In the genomic region with DNA sequence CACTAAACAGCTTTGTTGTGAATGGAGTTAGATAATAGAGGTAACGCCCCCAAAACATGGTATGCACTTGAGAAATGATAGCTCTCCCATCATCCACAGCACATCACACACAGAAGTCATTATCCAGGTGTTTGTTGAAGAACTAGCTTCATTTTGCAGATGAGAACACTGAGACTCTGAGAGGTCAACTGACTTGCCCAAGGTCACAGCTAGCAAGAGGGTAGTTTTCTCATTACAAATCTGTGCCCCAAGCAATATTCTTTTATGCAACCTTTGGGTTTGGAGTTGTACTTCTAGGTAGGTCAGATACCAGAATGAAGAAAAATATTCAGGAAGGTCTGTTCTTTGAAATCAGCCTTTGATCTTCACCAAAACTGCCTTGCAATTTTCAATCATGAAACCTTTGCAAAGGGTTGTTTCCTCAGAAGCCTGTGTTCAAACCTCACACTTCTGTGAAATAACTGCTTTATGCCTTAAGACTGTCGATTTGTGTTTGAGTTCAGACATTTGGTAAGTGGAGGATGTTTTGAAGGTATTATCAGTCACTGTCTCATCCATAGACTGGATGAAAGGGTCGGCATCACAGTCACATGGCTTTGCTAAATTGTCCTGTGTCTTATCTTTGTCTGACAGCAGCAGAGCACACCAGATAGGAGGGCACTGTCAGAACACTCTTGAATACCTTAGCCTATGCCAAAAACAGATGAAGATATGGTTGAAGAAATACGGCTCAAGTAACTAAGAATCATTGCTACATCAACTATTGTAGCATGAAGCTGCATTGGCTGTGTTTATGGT, we compare ENCODE assay signal across 1 cellular context.
TF ChIP-seq lines count a peak whose summit lies in the region.

No MANE protein-coding gene starts in this region.

TF ChIP-seq in K562, 482 proteins besides CTCF, POLR2A, EP300 and RAD21 (continued from another document and continues in another):
- TF ChIP-seq, protein P1, sequence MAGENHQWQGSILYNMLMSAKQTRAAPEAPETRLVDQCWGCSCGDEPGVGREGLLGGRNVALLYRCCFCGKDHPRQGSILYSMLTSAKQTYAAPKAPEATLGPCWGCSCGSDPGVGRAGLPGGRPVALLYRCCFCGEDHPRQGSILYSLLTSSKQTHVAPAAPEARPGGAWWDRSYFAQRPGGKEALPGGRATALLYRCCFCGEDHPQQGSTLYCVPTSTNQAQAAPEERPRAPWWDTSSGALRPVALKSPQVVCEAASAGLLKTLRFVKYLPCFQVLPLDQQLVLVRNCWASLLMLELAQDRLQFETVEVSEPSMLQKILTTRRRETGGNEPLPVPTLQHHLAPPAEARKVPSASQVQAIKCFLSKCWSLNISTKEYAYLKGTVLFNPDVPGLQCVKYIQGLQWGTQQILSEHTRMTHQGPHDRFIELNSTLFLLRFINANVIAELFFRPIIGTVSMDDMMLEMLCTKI (IDR thresholded peaks at IDR 0.05; ENCODE audit: partially characterized antibody), result no peak
- TF ChIP-seq ESRRA (IDR thresholded peaks at IDR 0.05; ENCODE audit: borderline replicate concordance, low read depth), result peak; percentile 92
- no peak for TF ChIP-seq NELFE (IDR thresholded peaks at IDR 0.05; ENCODE audit: insufficient read depth, insufficient read length)
- no peak for TF ChIP-seq CEBPG (CRISPR knock-in tag; IDR thresholded peaks at IDR 0.05)
- 0 out of 4 replicates have a peak, but pooled peaks of 1 of the 2 experiments have one; percentile 42 for TF ChIP-seq CEBPG (tag; conservative IDR thresholded peaks at IDR 0.05 in 1 of 2, IDR thresholded peaks at IDR 0.05 in 1 of 2)
- no peak for TF ChIP-seq SMARCB1 (IDR thresholded peaks at IDR 0.05; ENCODE audit: insufficient read length, low read depth)
- TF ChIP-seq YBX1 (IDR thresholded peaks at IDR 0.05), result no peak
- TF ChIP-seq, protein P2, sequence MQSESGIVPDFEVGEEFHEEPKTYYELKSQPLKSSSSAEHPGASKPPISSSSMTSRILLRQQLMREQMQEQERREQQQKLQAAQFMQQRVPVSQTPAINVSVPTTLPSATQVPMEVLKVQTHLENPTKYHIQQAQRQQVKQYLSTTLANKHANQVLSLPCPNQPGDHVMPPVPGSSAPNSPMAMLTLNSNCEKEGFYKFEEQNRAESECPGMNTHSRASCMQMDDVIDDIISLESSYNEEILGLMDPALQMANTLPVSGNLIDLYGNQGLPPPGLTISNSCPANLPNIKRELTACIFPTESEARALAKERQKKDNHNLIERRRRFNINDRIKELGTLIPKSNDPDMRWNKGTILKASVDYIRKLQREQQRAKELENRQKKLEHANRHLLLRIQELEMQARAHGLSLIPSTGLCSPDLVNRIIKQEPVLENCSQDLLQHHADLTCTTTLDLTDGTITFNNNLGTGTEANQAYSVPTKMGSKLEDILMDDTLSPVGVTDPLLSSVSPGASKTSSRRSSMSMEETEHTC (IDR thresholded peaks at IDR 0.05), result peak; percentile 87
- TF ChIP-seq SIX5 (IDR thresholded peaks at IDR 0.05; ENCODE audit: borderline replicate concordance in 1 of 2, insufficient read depth in 1 of 2, low read depth in 1 of 2, low read length in 2 of 2), result 0 out of 4 replicates have a peak, but pooled peaks of 1 of the 2 experiments have one; percentile 13
- peak; percentile 54; the same call in 1 of the 2 replicates for TF ChIP-seq PTTG1 (tag; IDR thresholded peaks at IDR 0.05; ENCODE audit: low read depth)
- TF ChIP-seq, protein P3, sequence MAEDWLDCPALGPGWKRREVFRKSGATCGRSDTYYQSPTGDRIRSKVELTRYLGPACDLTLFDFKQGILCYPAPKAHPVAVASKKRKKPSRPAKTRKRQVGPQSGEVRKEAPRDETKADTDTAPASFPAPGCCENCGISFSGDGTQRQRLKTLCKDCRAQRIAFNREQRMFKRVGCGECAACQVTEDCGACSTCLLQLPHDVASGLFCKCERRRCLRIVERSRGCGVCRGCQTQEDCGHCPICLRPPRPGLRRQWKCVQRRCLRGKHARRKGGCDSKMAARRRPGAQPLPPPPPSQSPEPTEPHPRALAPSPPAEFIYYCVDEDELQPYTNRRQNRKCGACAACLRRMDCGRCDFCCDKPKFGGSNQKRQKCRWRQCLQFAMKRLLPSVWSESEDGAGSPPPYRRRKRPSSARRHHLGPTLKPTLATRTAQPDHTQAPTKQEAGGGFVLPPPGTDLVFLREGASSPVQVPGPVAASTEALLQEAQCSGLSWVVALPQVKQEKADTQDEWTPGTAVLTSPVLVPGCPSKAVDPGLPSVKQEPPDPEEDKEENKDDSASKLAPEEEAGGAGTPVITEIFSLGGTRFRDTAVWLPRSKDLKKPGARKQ (CRISPR knock-in tag; IDR thresholded peaks at IDR 0.05), result no peak
- TF ChIP-seq HDAC1 (IDR thresholded peaks at IDR 0.05), result peak in 1 of 2 experiments; percentile 57; a peak in 1 of 4 replicates
- TF ChIP-seq TOE1 (IDR thresholded peaks at IDR 0.05; ENCODE audit: borderline replicate concordance), result peak; percentile 83
- TF ChIP-seq TOE1 (CRISPR knock-in tag; IDR thresholded peaks at IDR 0.05; ENCODE audit: borderline replicate concordance, low read depth), result no peak
- TF ChIP-seq BRF1 (IDR thresholded peaks at IDR 0.05; ENCODE audit: borderline replicate concordance, extremely low read depth, insufficient read length), result no peak
- peak in 1 of 2 experiments; percentile 94; a peak in 3 of 4 replicates for TF ChIP-seq RCOR1 (IDR thresholded peaks at IDR 0.05; ENCODE audit: borderline replicate concordance in 1 of 2, low read depth in 2 of 2, low read length in 2 of 2)
- TF ChIP-seq FOXA1 (IDR thresholded peaks at IDR 0.05; ENCODE audit: borderline replicate concordance), result no peak
- peak; percentile 96 for TF ChIP-seq ZEB2 (IDR thresholded peaks at IDR 0.05)
- TF ChIP-seq KLF16 (IDR thresholded peaks at IDR 0.05), result peak; percentile 82
- peak; percentile 90 for TF ChIP-seq POLR2AphosphoS5 (IDR thresholded peaks at IDR 0.05; ENCODE audit: control insufficient read depth, insufficient read depth, low read depth, low read length)
- TF ChIP-seq, protein P4, sequence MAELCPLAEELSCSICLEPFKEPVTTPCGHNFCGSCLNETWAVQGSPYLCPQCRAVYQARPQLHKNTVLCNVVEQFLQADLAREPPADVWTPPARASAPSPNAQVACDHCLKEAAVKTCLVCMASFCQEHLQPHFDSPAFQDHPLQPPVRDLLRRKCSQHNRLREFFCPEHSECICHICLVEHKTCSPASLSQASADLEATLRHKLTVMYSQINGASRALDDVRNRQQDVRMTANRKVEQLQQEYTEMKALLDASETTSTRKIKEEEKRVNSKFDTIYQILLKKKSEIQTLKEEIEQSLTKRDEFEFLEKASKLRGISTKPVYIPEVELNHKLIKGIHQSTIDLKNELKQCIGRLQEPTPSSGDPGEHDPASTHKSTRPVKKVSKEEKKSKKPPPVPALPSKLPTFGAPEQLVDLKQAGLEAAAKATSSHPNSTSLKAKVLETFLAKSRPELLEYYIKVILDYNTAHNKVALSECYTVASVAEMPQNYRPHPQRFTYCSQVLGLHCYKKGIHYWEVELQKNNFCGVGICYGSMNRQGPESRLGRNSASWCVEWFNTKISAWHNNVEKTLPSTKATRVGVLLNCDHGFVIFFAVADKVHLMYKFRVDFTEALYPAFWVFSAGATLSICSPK (IDR thresholded peaks at IDR 0.05; ENCODE audit: borderline replicate concordance), result no peak
- no peak for TF ChIP-seq IRF2 (CRISPR knock-in tag; IDR thresholded peaks at IDR 0.05)
- no peak for TF ChIP-seq ZNF324 (CRISPR knock-in tag; IDR thresholded peaks at IDR 0.05)
- TF ChIP-seq SIN3B (IDR thresholded peaks at IDR 0.05; ENCODE audit: low read depth), result no peak
- peak; percentile 73 for TF ChIP-seq HMGN3 (IDR thresholded peaks at IDR 0.05; ENCODE audit: borderline replicate concordance, extremely low read depth, insufficient read length, low read depth, low read length)
- TF ChIP-seq, protein P5, sequence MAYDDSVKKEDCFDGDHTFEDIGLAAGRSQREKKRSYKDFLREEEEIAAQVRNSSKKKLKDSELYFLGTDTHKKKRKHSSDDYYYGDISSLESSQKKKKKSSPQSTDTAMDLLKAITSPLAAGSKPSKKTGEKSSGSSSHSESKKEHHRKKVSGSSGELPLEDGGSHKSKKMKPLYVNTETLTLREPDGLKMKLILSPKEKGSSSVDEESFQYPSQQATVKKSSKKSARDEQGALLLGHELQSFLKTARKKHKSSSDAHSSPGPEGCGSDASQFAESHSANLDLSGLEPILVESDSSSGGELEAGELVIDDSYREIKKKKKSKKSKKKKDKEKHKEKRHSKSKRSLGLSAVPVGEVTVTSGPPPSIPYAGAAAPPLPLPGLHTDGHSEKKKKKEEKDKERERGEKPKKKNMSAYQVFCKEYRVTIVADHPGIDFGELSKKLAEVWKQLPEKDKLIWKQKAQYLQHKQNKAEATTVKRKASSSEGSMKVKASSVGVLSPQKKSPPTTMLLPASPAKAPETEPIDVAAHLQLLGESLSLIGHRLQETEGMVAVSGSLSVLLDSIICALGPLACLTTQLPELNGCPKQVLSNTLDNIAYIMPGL (CRISPR knock-in tag; IDR thresholded peaks at IDR 0.05), result no peak
- TF ChIP-seq SMARCA4 (IDR thresholded peaks at IDR 0.05), result peak; percentile 92
- TF ChIP-seq, protein P6, sequence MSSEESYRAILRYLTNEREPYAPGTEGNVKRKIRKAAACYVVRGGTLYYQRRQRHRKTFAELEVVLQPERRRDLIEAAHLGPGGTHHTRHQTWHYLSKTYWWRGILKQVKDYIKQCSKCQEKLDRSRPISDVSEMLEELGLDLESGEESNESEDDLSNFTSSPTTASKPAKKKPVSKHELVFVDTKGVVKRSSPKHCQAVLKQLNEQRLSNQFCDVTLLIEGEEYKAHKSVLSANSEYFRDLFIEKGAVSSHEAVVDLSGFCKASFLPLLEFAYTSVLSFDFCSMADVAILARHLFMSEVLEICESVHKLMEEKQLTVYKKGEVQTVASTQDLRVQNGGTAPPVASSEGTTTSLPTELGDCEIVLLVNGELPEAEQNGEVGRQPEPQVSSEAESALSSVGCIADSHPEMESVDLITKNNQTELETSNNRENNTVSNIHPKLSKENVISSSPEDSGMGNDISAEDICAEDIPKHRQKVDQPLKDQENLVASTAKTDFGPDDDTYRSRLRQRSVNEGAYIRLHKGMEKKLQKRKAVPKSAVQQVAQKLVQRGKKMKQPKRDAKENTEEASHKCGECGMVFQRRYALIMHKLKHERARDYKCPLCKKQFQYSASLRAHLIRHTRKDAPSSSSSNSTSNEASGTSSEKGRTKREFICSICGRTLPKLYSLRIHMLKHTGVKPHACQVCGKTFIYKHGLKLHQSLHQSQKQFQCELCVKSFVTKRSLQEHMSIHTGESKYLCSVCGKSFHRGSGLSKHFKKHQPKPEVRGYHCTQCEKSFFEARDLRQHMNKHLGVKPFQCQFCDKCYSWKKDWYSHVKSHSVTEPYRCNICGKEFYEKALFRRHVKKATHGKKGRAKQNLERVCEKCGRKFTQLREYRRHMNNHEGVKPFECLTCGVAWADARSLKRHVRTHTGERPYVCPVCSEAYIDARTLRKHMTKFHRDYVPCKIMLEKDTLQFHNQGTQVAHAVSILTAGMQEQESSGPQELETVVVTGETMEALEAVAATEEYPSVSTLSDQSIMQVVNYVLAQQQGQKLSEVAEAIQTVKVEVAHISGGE (CRISPR knock-in tag; IDR thresholded peaks at IDR 0.05), result 0 out of 6 replicates have a peak, but pooled peaks of 1 of the 3 experiments have one; percentile 47
- peak; percentile 75 to 78 for TF ChIP-seq KDM1A (IDR thresholded peaks at IDR 0.05)
- TF ChIP-seq HDAC3 (IDR thresholded peaks at IDR 0.05; ENCODE audit: borderline replicate concordance, partially characterized antibody), result peak; percentile 70
- TF ChIP-seq SMARCE1 (IDR thresholded peaks at IDR 0.05), result peak; percentile 89
- TF ChIP-seq TBL1XR1 (IDR thresholded peaks at IDR 0.05; ENCODE audit: low read length in 2 of 2), result peak; percentile 82 to 85; a peak in 2 of 4 replicates
- TF ChIP-seq CBFA2T3 (IDR thresholded peaks at IDR 0.05), result peak; percentile 97
- TF ChIP-seq NRF1 (conservative IDR thresholded peaks at IDR 0.05 in 1 of 2, IDR thresholded peaks at IDR 0.05 in 1 of 2), result 0 out of 4 replicates have a peak, but pooled peaks of 1 of the 2 experiments have one; percentile 27
- TF ChIP-seq GATA2 (CRISPR knock-in tag; IDR thresholded peaks at IDR 0.05), result peak; percentile 86
- TF ChIP-seq, protein P7, sequence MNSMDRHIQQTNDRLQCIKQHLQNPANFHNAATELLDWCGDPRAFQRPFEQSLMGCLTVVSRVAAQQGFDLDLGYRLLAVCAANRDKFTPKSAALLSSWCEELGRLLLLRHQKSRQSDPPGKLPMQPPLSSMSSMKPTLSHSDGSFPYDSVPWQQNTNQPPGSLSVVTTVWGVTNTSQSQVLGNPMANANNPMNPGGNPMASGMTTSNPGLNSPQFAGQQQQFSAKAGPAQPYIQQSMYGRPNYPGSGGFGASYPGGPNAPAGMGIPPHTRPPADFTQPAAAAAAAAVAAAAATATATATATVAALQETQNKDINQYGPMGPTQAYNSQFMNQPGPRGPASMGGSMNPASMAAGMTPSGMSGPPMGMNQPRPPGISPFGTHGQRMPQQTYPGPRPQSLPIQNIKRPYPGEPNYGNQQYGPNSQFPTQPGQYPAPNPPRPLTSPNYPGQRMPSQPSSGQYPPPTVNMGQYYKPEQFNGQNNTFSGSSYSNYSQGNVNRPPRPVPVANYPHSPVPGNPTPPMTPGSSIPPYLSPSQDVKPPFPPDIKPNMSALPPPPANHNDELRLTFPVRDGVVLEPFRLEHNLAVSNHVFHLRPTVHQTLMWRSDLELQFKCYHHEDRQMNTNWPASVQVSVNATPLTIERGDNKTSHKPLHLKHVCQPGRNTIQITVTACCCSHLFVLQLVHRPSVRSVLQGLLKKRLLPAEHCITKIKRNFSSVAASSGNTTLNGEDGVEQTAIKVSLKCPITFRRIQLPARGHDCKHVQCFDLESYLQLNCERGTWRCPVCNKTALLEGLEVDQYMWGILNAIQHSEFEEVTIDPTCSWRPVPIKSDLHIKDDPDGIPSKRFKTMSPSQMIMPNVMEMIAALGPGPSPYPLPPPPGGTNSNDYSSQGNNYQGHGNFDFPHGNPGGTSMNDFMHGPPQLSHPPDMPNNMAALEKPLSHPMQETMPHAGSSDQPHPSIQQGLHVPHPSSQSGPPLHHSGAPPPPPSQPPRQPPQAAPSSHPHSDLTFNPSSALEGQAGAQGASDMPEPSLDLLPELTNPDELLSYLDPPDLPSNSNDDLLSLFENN (IDR thresholded peaks at IDR 0.05; ENCODE audit: low read depth in 2 of 2, low read length in 2 of 2), result peak in 1 of 2 experiments; percentile 52; a peak in 1 of 4 replicates
- TF ChIP-seq, protein P8, sequence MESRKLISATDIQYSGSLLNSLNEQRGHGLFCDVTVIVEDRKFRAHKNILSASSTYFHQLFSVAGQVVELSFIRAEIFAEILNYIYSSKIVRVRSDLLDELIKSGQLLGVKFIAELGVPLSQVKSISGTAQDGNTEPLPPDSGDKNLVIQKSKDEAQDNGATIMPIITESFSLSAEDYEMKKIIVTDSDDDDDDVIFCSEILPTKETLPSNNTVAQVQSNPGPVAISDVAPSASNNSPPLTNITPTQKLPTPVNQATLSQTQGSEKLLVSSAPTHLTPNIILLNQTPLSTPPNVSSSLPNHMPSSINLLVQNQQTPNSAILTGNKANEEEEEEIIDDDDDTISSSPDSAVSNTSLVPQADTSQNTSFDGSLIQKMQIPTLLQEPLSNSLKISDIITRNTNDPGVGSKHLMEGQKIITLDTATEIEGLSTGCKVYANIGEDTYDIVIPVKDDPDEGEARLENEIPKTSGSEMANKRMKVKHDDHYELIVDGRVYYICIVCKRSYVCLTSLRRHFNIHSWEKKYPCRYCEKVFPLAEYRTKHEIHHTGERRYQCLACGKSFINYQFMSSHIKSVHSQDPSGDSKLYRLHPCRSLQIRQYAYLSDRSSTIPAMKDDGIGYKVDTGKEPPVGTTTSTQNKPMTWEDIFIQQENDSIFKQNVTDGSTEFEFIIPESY (CRISPR knock-in tag; IDR thresholded peaks at IDR 0.05), result 0 out of 2 replicates have a peak, but pooled peaks have one; percentile 25
- TF ChIP-seq GATAD2B (IDR thresholded peaks at IDR 0.05; ENCODE audit: borderline replicate concordance), result peak; percentile 72; the same call in 1 of the 2 replicates
- TF ChIP-seq MTA1 (IDR thresholded peaks at IDR 0.05; ENCODE audit: borderline replicate concordance), result peak; percentile 85
- peak; percentile 86 for TF ChIP-seq FOXM1 (IDR thresholded peaks at IDR 0.05; ENCODE audit: low read depth)
- TF ChIP-seq FOXM1 (CRISPR knock-in tag; IDR thresholded peaks at IDR 0.05; ENCODE audit: low read depth), result no peak
- peak; percentile 79; the same call in 1 of the 2 replicates for TF ChIP-seq HDAC2 (IDR thresholded peaks at IDR 0.05)
